Comparison of ENCODE assay signal across 20 cellular contexts in the genomic region with DNA sequence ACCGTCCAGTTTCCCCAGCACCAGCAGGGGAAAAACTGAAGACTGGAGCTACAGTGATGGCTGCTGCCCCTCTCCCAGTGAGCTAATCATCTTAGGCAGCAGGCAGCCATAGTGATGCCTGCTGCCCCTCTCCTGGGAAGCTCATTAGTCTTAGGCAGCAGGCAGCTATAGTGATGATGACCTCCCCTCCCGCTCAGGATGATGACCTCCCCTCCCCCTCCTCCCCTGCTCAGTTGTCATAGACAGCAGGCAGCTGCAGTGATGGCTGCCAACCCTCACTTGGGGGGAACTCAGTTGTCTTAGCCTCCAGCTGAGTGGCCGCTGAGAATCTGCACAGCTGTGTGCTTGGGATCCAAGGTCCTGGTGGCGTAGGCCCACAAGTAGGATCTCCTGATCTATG.
A peak's percentile ranks its signal among the peaks of the same experiment; 100 is the strongest.
DNase-seq lines count a peak whose midpoint lies in the region; ATAC-seq and TF ChIP-seq lines count a peak whose summit lies in the region.
"Had no signal": no experiment of that assay in that cellular context is flagged by ENCODE, and none has a peak within 500 bp of the region (broad histone marks: within the 10 kb centered on the region; RNA-seq: fewer than 3 reads in every experiment).

No MANE protein-coding gene starts in this region.

- no peak overlapping the region for H3K27ac ChIP-seq in HEK293 (ENCODE audit: extremely low read depth, low read depth, low read length)
- H3K27ac ChIP-seq in CD8-positive, alpha-beta T cell (ENCODE audit: low read depth, low read length), result no peak overlapping the region
- H3K27ac ChIP-seq in stomach, result no peak overlapping the region
- H3K27ac ChIP-seq: A549, PC-9, RWPE1 had no signal

- no peaks in the 10 kb centered on the region for H3K4me1 Mint-ChIP-seq in WTC11
- H3K4me1 Mint-ChIP-seq in CD8-positive, alpha-beta T cell (ENCODE audit: low read depth), result no peaks in the 10 kb centered on the region
- H3K4me1 Mint-ChIP-seq in activated T-cell treated with anti-CD3 and anti-CD28 coated beads, Interleukin-2, amount 50 U/mL, for 4 hours (ENCODE audit: low read depth), result no peaks in the 10 kb centered on the region

- H3K36me3 ChIP-seq in HEK293 (ENCODE audit: control insufficient read depth in 2 of 2, insufficient read depth in 1 of 2, low read length in 2 of 2) (no peaks in the 10 kb centered on the region), stomach (no peaks in the 10 kb centered on the region)
- H3K36me3 ChIP-seq in CD8-positive, alpha-beta T cell (ENCODE audit: insufficient read depth, low read length), result peaks cover 3% of the 10 kb centered on the region

- H3K9me3 ChIP-seq in HEK293 (ENCODE audit: control insufficient read depth, insufficient read depth, low read depth, low read length) (no peaks in the 10 kb centered on the region), stomach (peaks cover 3 to 20% (median 8%) of the 10 kb centered on the region in 4 donors)
- H3K9me3 ChIP-seq in CD8-positive, alpha-beta T cell (ENCODE audit: low read length), result no peaks in the 10 kb centered on the region

- no peak overlapping the region for H3K27ac Mint-ChIP-seq in WTC11
- no peak overlapping the region for H3K27ac Mint-ChIP-seq in CD8-positive, alpha-beta T cell
- H3K27ac Mint-ChIP-seq: CD4-positive, alpha-beta T cell; HFFc6 had no signal

- no peak overlapping the region for H3K4me3 ChIP-seq in HEK293 (ENCODE audit: low read depth, low read length)
- H3K4me3 ChIP-seq in CD8-positive, alpha-beta T cell (ENCODE audit: low read depth, low read length), result no peak overlapping the region
- H3K4me3 ChIP-seq in stomach, result no peak overlapping the region
- H3K4me3 ChIP-seq: A549, PC-9 had no signal

- peaks cover 4% of the 10 kb centered on the region; the same call in 1 of the 2 replicates for H3K27me3 Mint-ChIP-seq in WTC11 (ENCODE audit: low read depth)
- H3K27me3 Mint-ChIP-seq in CD8-positive, alpha-beta T cell (ENCODE audit: low read depth), result no peaks in the 10 kb centered on the region
- no peaks in the 10 kb centered on the region for H3K27me3 Mint-ChIP-seq in activated T-cell treated with anti-CD3 and anti-CD28 coated beads, Interleukin-2, amount 50 U/mL, for 4 hours (ENCODE audit: low read depth)

- 47 to 73% (median 54%) methylated on average over 1 to 4 of the region's 4 CpGs for WGBS in stomach, 5 donors

- no peak for TF ChIP-seq POLR2A in stomach (IDR thresholded peaks at IDR 0.05)

- TF ChIP-seq CTCF in HEK293 (tag by site-specific recombination; IDR thresholded peaks at IDR 0.05) (no peak), WTC11 (IDR thresholded peaks at IDR 0.05) (no peak), stomach (IDR thresholded peaks at IDR 0.05) (no peak)
- TF ChIP-seq CTCF in CD8-positive, alpha-beta T cell (IDR thresholded peaks at IDR 0.05), result no peak

- CTCF ChIA-PET in HEK293 (lab: Yijun Ruan, JAX), result no interaction called here
- CTCF ChIA-PET in WTC11 (lab: Charles Lee), result interaction anchor here (0.8 to 1.1 kb wide), 2 partner anchors 204 to 689 kb away, joined by 3 to 5 read pairs; no protein-coding TSS in a partner anchor
- CTCF ChIA-PET in CD8-positive, alpha-beta T cell (lab: Charles Lee), result interaction anchor here (1.0 to 1.2 kb wide), 2 partner anchors 7 to 332 kb away, joined by 3 read pairs; no protein-coding TSS in a partner anchor

- H3K9me3 Mint-ChIP-seq in WTC11, result peaks cover 15% of the 10 kb centered on the region
- H3K9me3 Mint-ChIP-seq in CD8-positive, alpha-beta T cell, result peaks cover 24% of the 10 kb centered on the region
- peaks cover 28% of the 10 kb centered on the region for H3K9me3 Mint-ChIP-seq in activated T-cell treated with anti-CD3 and anti-CD28 coated beads, Interleukin-2, amount 50 U/mL, for 4 hours

- POLR2A ChIA-PET in HEK293 (lab: Yijun Ruan, JAX) (no interaction called here), WTC11 (lab: Charles Lee) (no interaction called here)
- POLR2A ChIA-PET in CD8-positive, alpha-beta T cell (lab: Charles Lee), result no interaction called here

- H3K27me3 ChIP-seq in CD8-positive, alpha-beta T cell (ENCODE audit: insufficient read depth, low read length), result no peaks in the 10 kb centered on the region
- H3K27me3 ChIP-seq in stomach, result no peaks in the 10 kb centered on the region

- no peak for DNase-seq in WTC11 (ENCODE audit: low spot score)
- DNase-seq in iPS-NIHi11 (ENCODE audit: low spot score), result peak; percentile 42
- DNase-seq in retina, result peak; percentile 55
- no peak for DNase-seq in CD8-positive, alpha-beta T cell
- no peak for DNase-seq in activated T-cell treated with anti-CD3 and anti-CD28 coated beads, Interleukin-2, amount 50 U/mL, for 4 hours
- DNase-seq in stomach, result no peak
- DNase-seq: CD4-positive, alpha-beta T cell; DMS53; EL; HFFc6; KG1; MV-4-11; NCI-H2029 treated with DMSO at 0.1 percent for 48 hours; NCI-H2171 treated with DMSO at 0.1 percent for 48 hours; NCI-H446; NCI-H69; PC-9 had no signal

- peak; percentile 69 for ATAC-seq in WTC11
- no peak for ATAC-seq in CD8-positive, alpha-beta T cell
- ATAC-seq in activated T-cell treated with anti-CD3 and anti-CD28 coated beads, Interleukin-2, amount 50 U/mL, for 4 hours, result no peak
- ATAC-seq: A549 had no signal

- H3K4me1 ChIP-seq in HEK293 (ENCODE audit: control insufficient read depth, insufficient read depth, low read length) (no peaks in the 10 kb centered on the region), stomach (no peaks in the 10 kb centered on the region)
- no peaks in the 10 kb centered on the region for H3K4me1 ChIP-seq in CD8-positive, alpha-beta T cell (ENCODE audit: insufficient read depth, low read length)
- H3K4me1 ChIP-seq: A549 had no signal

- H3K36me3 Mint-ChIP-seq in WTC11, result peaks cover 5% of the 10 kb centered on the region
- H3K36me3 Mint-ChIP-seq in CD8-positive, alpha-beta T cell, result peaks cover 23% of the 10 kb centered on the region
- H3K36me3 Mint-ChIP-seq in activated T-cell treated with anti-CD3 and anti-CD28 coated beads, Interleukin-2, amount 50 U/mL, for 4 hours (ENCODE audit: insufficient read depth), result peaks cover 7% of the 10 kb centered on the region

- H3K4me3 Mint-ChIP-seq in WTC11, result no peak overlapping the region
- H3K4me3 Mint-ChIP-seq in CD8-positive, alpha-beta T cell, result no peak overlapping the region
- no peak overlapping the region for H3K4me3 Mint-ChIP-seq in activated T-cell treated with anti-CD3 and anti-CD28 coated beads, Interleukin-2, amount 50 U/mL, for 4 hours
- H3K4me3 Mint-ChIP-seq: CD4-positive, alpha-beta T cell; HFFc6 had no signal

- intact Hi-C loops in CD8-positive, alpha-beta T cell (cut with DNase I, micrococcal nuclease), result no loop called here
- intact Hi-C loops in stomach (cut with DNase I; ENCODE audit: low total_unique reads), result no loop called here

- TF ChIP-seq EP300 in stomach (IDR thresholded peaks at IDR 0.05), result no peak

TF ChIP-seq in HEK293, 187 proteins besides CTCF, POLR2A, EP300 and RAD21:
- TF ChIP-seq MEIS1 (CRISPR knock-in tag; IDR thresholded peaks at IDR 0.05; ENCODE audit: borderline replicate concordance) (no peak), ZFP37 (tag by site-specific recombination; IDR thresholded peaks at IDR 0.05) (no peak), ZIC2 (tag by site-specific recombination; IDR thresholded peaks at IDR 0.05) (peak; percentile 84), SP2 (tag by site-specific recombination; IDR thresholded peaks at IDR 0.05) (no peak), ZEB2 (tag by site-specific recombination; IDR thresholded peaks at IDR 0.05) (no peak), GLIS1 (tag by site-specific recombination; IDR thresholded peaks at IDR 0.05) (peak; percentile 78)

TF ChIP-seq in WTC11, 78 proteins besides CTCF, POLR2A, EP300 and RAD21:
- TF ChIP-seq, protein P1, sequence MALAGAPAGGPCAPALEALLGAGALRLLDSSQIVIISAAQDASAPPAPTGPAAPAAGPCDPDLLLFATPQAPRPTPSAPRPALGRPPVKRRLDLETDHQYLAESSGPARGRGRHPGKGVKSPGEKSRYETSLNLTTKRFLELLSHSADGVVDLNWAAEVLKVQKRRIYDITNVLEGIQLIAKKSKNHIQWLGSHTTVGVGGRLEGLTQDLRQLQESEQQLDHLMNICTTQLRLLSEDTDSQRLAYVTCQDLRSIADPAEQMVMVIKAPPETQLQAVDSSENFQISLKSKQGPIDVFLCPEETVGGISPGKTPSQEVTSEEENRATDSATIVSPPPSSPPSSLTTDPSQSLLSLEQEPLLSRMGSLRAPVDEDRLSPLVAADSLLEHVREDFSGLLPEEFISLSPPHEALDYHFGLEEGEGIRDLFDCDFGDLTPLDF (CRISPR knock-in tag; IDR thresholded peaks at IDR 0.05), result no peak
- TF ChIP-seq ZNF317 (CRISPR knock-in tag; IDR thresholded peaks at IDR 0.05; ENCODE audit: borderline replicate concordance, low read depth) (no peak), ETV6 (CRISPR knock-in tag; IDR thresholded peaks at IDR 0.05) (no peak), NR2C2 (CRISPR knock-in tag; IDR thresholded peaks at IDR 0.05) (no peak)

Comparison
In these comparisons a context has a peak if more than half of its experiments do, and no peak if none do; other contexts are left out.
1. DNase-seq: peak in iPS-NIHi11 (single experiment) and retina (single experiment); none in WTC11 (single experiment), CD8-positive, alpha-beta T cell (0 of 7), activated T-cell treated with anti-CD3 and anti-CD28 coated beads, Interleukin-2, amount 50 U/mL, for 4 hours (single experiment) and stomach (single experiment).